In genomic region chr11:47152126-47152952, GRCh38 we compare ENCODE assay signal across 13 cellular contexts. TPM values are rescaled to one million over a fixed set of nuclear protein-coding genes. Genes with fewer than 3 reads are reported as not detected.
A peak's percentile ranks its signal among the peaks of the same experiment; 100 is the strongest.
DNase-seq lines count a peak whose midpoint lies in the region; ATAC-seq, FAIRE-seq and TF ChIP-seq lines count a peak whose summit lies in the region.
"Had no signal": no experiment of that assay in that cellular context is flagged by ENCODE, and none has a peak within 500 bp of the region (broad histone marks: within the 10 kb centered on the region; RNA-seq: fewer than 3 reads in every experiment).

No MANE protein-coding gene starts in this region.

- peaks cover 10% of the 10 kb centered on the region for H3K36me3 ChIP-seq in lower lobe of right lung
- H3K36me3 ChIP-seq: esophagus squamous epithelium had no signal

- CTCF ChIA-PET in WTC11 (lab: Charles Lee), result interaction anchor here (0.6 to 5.5 kb wide), 71 partner anchors 9 to 478 kb away, joined by 3 to 182 read pairs (median 6); partner anchors contain the start of genes ARHGAP1, CSTPP1, LRP4 and NR1H3

- no peaks in the 10 kb centered on the region for H3K36me3 Mint-ChIP-seq in WTC11

- TF ChIP-seq CTCF in C4-2B (conservative IDR thresholded peaks at IDR 0.05) (0 out of 2 replicates have a peak, but pooled peaks have one; percentile 7), WTC11 (IDR thresholded peaks at IDR 0.05) (no peak), lower lobe of right lung (IDR thresholded peaks at IDR 0.05) (no peak)

- H3K4me1 ChIP-seq in lower lobe of right lung, result peaks cover 11% of the 10 kb centered on the region

- FAIRE-seq in GM12892 (lab: Jason Lieb, UNC), result peak; percentile 89

- no peaks in the 10 kb centered on the region for H3K27me3 ChIP-seq in lower lobe of right lung (ENCODE audit: low read depth)
- H3K27me3 ChIP-seq: esophagus squamous epithelium had no signal

- intact Hi-C loops in lower lobe of right lung (cut with DNase I), result loop anchor here (5.0 kb wide), 1 partner anchor 265 kb away; no protein-coding TSS in a partner anchor

- H3K9me3 Mint-ChIP-seq in WTC11, result no peaks in the 10 kb centered on the region
- H3K9me3 Mint-ChIP-seq: activated CD4-positive, alpha-beta memory T cell treated with anti-CD3 and anti-CD28 coated beads, Interleukin-2, amount 10 ng/mL, durations not matched to agents 7 days and 5 days; stimulated activated naive CD8-positive, alpha-beta T cell treated with anti-CD3 and anti-CD28 coated beads, Interleukin-15, amount 100 ng/mL, for 72 hours had no signal

- H3K27ac Mint-ChIP-seq in WTC11, result no peak overlapping the region
- H3K27ac Mint-ChIP-seq: activated CD4-positive, alpha-beta memory T cell treated with anti-CD3 and anti-CD28 coated beads, Interleukin-2, amount 10 ng/mL, durations not matched to agents 7 days and 5 days had no signal

- POLR2A ChIA-PET in WTC11 (lab: Charles Lee), result interaction anchor here (1.2 to 1.3 kb wide), 3 partner anchors 10 to 239 kb away, joined by 4 to 7 read pairs (median 6); no protein-coding TSS in a partner anchor

- DNase-seq in GM12892 (ENCODE audit: insufficient read length), result no peak
- DNase-seq in WTC11 (ENCODE audit: low spot score), result no peak
- no peak for DNase-seq in lower lobe of right lung
- DNase-seq in NCI-H2107 (lab: John Stamatoyannopoulos, UW), result no peak
- DNase-seq in NCI-H510A treated with DMSO at 0.1 percent for 48 hours (lab: John Stamatoyannopoulos, UW), result no peak
- no peak for DNase-seq in pons (ENCODE audit: low spot score)
- DNase-seq in inferior parietal cortex (ENCODE audit: extremely low spot score), result no peak
- DNase-seq: esophagus squamous epithelium, NCI-H2081 treated with DMSO at 0.1 percent for 48 hours had no signal

- no peaks in the 10 kb centered on the region for H3K27me3 Mint-ChIP-seq in WTC11 (ENCODE audit: low read depth)
- H3K27me3 Mint-ChIP-seq: activated CD4-positive, alpha-beta memory T cell treated with anti-CD3 and anti-CD28 coated beads, Interleukin-2, amount 10 ng/mL, durations not matched to agents 7 days and 5 days; stimulated activated naive CD8-positive, alpha-beta T cell treated with anti-CD3 and anti-CD28 coated beads, Interleukin-15, amount 100 ng/mL, for 72 hours had no signal

- no peak overlapping the region for H3K4me3 ChIP-seq in lower lobe of right lung
- H3K4me3 ChIP-seq: esophagus squamous epithelium, PC-9 had no signal

- peaks cover 21% of the 10 kb centered on the region for H3K4me1 Mint-ChIP-seq in WTC11

- no peaks in the 10 kb centered on the region for H3K9me3 ChIP-seq in lower lobe of right lung
- H3K9me3 ChIP-seq: esophagus squamous epithelium had no signal

- H3K27ac ChIP-seq in C4-2B (no peak overlapping the region), lower lobe of right lung (peak overlapping the region; percentile 37)
- H3K27ac ChIP-seq: PC-9 had no signal

- ATAC-seq in WTC11 (no peak), lower lobe of right lung (peak in 1 of 2 donors; percentile 23)

- no peak for TF ChIP-seq POLR2A in GM12892 (IDR thresholded peaks at IDR 0.05; ENCODE audit: low read depth, low read length)

- H3K4me3 Mint-ChIP-seq in WTC11, result no peak overlapping the region
- H3K4me3 Mint-ChIP-seq: activated CD4-positive, alpha-beta memory T cell treated with anti-CD3 and anti-CD28 coated beads, Interleukin-2, amount 10 ng/mL, durations not matched to agents 7 days and 5 days had no signal

TF ChIP-seq in WTC11, 78 proteins besides CTCF, POLR2A, EP300 and RAD21:
- TF ChIP-seq ZNF121 (CRISPR knock-in tag; IDR thresholded peaks at IDR 0.05) (0 out of 2 replicates have a peak, but pooled peaks have one; percentile 34), IRF1 (CRISPR knock-in tag; IDR thresholded peaks at IDR 0.05) (no peak), JAZF1 (CRISPR knock-in tag; IDR thresholded peaks at IDR 0.05) (no peak), PREB (CRISPR knock-in tag; IDR thresholded peaks at IDR 0.05; ENCODE audit: borderline replicate concordance) (no peak), ZBTB21 (CRISPR knock-in tag; IDR thresholded peaks at IDR 0.05; ENCODE audit: borderline replicate concordance) (no peak)

RNA-seq across cellular contexts. Expression of gene ARFGAP2, which starts 24.3 kb away (rescaled TPM):
- 40.7 TPM for polyA plus RNA-seq in GM12892 (2012; ENCODE audit: missing spikeins)
- total RNA-seq in WTC11 (2021), result 55.7 to 73.0 TPM (median 60.5 TPM) in 3 replicates
- 90.9 TPM for total RNA-seq in lower lobe of right lung

RNA-seq across cellular contexts. Expression of gene PACSIN3, which starts 33.9 kb away (rescaled TPM):
- 1.2 TPM for polyA plus RNA-seq in GM12892 (2012; ENCODE audit: missing spikeins)
- 74.5 to 77.1 TPM (median 76.8 TPM) in 3 replicates for total RNA-seq in WTC11 (2021)
- 28.6 TPM for total RNA-seq in lower lobe of right lung
